ENCODE assay signal across 1 cellular context in genomic region chr7:33038639-33039038, GRCh38.
TF ChIP-seq lines count a peak whose summit lies in the region.

No MANE protein-coding gene starts in this region.

TF ChIP-seq in GM23338, 12 proteins besides CTCF, POLR2A, EP300 and RAD21 (continued from another document):
- TF ChIP-seq ETS1 (IDR thresholded peaks at IDR 0.05) (no peak), POLR2AphosphoS5 (IDR thresholded peaks at IDR 0.05; ENCODE audit: low read depth) (no peak), ZNF462 (CRISPR knock-in tag; IDR thresholded peaks at IDR 0.05) (no peak), STAT1 (IDR thresholded peaks at IDR 0.05; ENCODE audit: unreplicated experiment) (no peak), REST (IDR thresholded peaks at IDR 0.05; ENCODE audit: unreplicated experiment) (no peak), EZH2phosphoT487 (IDR thresholded peaks at IDR 0.05; ENCODE audit: unreplicated experiment) (no peak), CREB1 (CRISPR knock-in tag; IDR thresholded peaks at IDR 0.05; ENCODE audit: low read depth) (no peak), NANOG (IDR thresholded peaks at IDR 0.05; ENCODE audit: borderline replicate concordance) (no peak), EZH2 (IDR thresholded peaks at IDR 0.05; ENCODE audit: low read depth, unreplicated experiment) (no peak), ZNF114 (CRISPR knock-in tag; IDR thresholded peaks at IDR 0.05) (no peak), JUNB (IDR thresholded peaks at IDR 0.05; ENCODE audit: unreplicated experiment) (no peak)
TF ChIP-seq in GM23338: peak in this region for 0.
